Comparison of ENCODE assay signal across 9 cellular contexts in genomic region chr1:219088778-219089557, GRCh38.
A peak's percentile ranks its signal among the peaks of the same experiment; 100 is the strongest.
DNase-seq lines count a peak whose midpoint lies in the region; ATAC-seq, FAIRE-seq and TF ChIP-seq lines count a peak whose summit lies in the region.
"Had no signal": no experiment of that assay in that cellular context is flagged by ENCODE, and none has a peak within 500 bp of the region (broad histone marks: within the 10 kb centered on the region; RNA-seq: fewer than 3 reads in every experiment).

No MANE protein-coding gene starts in this region.

- no peak for TF ChIP-seq CTCF in right atrium auricular region (IDR thresholded peaks at IDR 0.05)

- H3K4me3 ChIP-seq in right atrium auricular region = no peak overlapping the region

- H3K27me3 ChIP-seq in right atrium auricular region = no peaks in the 10 kb centered on the region

- no peak overlapping the region for H3K27ac ChIP-seq in right atrium auricular region
- H3K27ac ChIP-seq: C4-2B had no signal

- FAIRE-seq in GM19239 (lab: Jason Lieb, UNC) = peak; percentile 88

- H3K4me1 ChIP-seq in right atrium auricular region = no peaks in the 10 kb centered on the region

- ATAC-seq in HG03095 (IDR thresholded peaks at IDR 0.05; ENCODE audit: unreplicated experiment) = peak; percentile 79

- no peaks in the 10 kb centered on the region for H3K36me3 ChIP-seq in right atrium auricular region

- peaks cover 0 to 6% of the 10 kb centered on the region in 2 donors for H3K9me3 ChIP-seq in right atrium auricular region

- DNase-seq in A172 (ENCODE audit: low spot score) = peak; percentile 88
- DNase-seq in GM19239 (ENCODE audit: insufficient read length, low spot score) = peak; percentile 2
- DNase-seq in SIG-M5 treated with dmso at 0.1 percent for 504 hours (lab: John Stamatoyannopoulos, UW; ENCODE audit: unreplicated experiment) = peak; percentile 98
- DNase-seq in right atrium auricular region (ENCODE audit: low spot score) = peak; percentile 83
- DNase-seq in NCI-H1694 treated with DMSO at 0.1 percent for 48 hours (lab: John Stamatoyannopoulos, UW) = no peak
- DNase-seq in stimulated activated CD8-positive, alpha-beta memory T cell treated with anti-CD3 and anti-CD28 coated beads, Interleukin-4, amount 100 ng/mL, for 48 hours = no peak
- no peak for DNase-seq in activated CD4-positive, alpha-beta T cell treated with anti-CD3 and anti-CD28 coated beads for 48 hours

Comparison
In these comparisons a context has a peak if more than half of its experiments do, and no peak if none do; other contexts are left out.
1. DNase-seq: peak in A172 (single experiment), GM19239 (single experiment), SIG-M5 treated with dmso at 0.1 percent for 504 hours (single experiment) and right atrium auricular region (single experiment); none in NCI-H1694 treated with DMSO at 0.1 percent for 48 hours (single experiment), stimulated activated CD8-positive, alpha-beta memory T cell treated with anti-CD3 and anti-CD28 coated beads, Interleukin-4, amount 100 ng/mL, for 48 hours (single experiment) and activated CD4-positive, alpha-beta T cell treated with anti-CD3 and anti-CD28 coated beads for 48 hours (single experiment).